Comparison of ENCODE assay signal across 27 cellular contexts in genomic region chr10:35234073-35234472, GRCh38.
A peak's percentile ranks its signal among the peaks of the same experiment; 100 is the strongest.
DNase-seq lines count a peak whose midpoint lies in the region; TF ChIP-seq lines count a peak whose summit lies in the region.
"Had no signal": no experiment of that assay in that cellular context is flagged by ENCODE, and none has a peak within 500 bp of the region (broad histone marks: within the 10 kb centered on the region; RNA-seq: fewer than 3 reads in every experiment).

No MANE protein-coding gene starts in this region.

- POLR2A ChIA-PET in HEK293 (lab: Yijun Ruan, JAX): no interaction called here

- CTCF ChIA-PET in HEK293 (lab: Yijun Ruan, JAX): interaction anchor here (0.7 kb wide), 2 partner anchors 114 to 334 kb away, joined by 3 to 4 read pairs; no protein-coding TSS in a partner anchor

- DNase-seq in NCI-H2107 treated with DMSO at 0.1 percent for 48 hours (lab: John Stamatoyannopoulos, UW; ENCODE audit: unreplicated experiment): no peak
- DNase-seq: 8988T; ACHN; AML-193; BE2C; C1 segment of cervical spinal cord; Caco-2; Calu3; CD4-positive, alpha-beta memory T cell; CD4-positive, alpha-beta T cell; CD4-positive, CD25-positive, alpha-beta regulatory T cell; CD8-positive, alpha-beta memory T cell; CD8-positive, alpha-beta T cell; COR-L47; DMS 273 treated with DMSO at 0.1 percent for 48 hours; DMS153; DMS53; DMS79; DMS79 treated with DMSO at 0.1 percent for 48 hours; DND-41; EL had no signal

- H3K36me3 ChIP-seq in HEK293 (ENCODE audit: control insufficient read depth in 2 of 2, insufficient read depth in 1 of 2, low read length in 2 of 2): no peaks in the 10 kb centered on the region
- H3K36me3 ChIP-seq: BE2C; BLaER1; BLaER1 treated with 17β-estradiol and CSF1 and Interleukin-3, amounts not matched to agents 10 nM and 100 nM had no signal

- no peaks in the 10 kb centered on the region for H3K9me3 ChIP-seq in HEK293 (ENCODE audit: control insufficient read depth, insufficient read depth, low read depth, low read length)
- H3K9me3 ChIP-seq: A549; BE2C; BLaER1; BLaER1 treated with 17β-estradiol and CSF1 and Interleukin-3, amounts not matched to agents 10 nM and 100 nM; Caco-2 had no signal

- H3K4me1 ChIP-seq in HEK293 (ENCODE audit: control insufficient read depth, insufficient read depth, low read length): no peaks in the 10 kb centered on the region
- H3K4me1 ChIP-seq: A549; BE2C; BLaER1 treated with 17β-estradiol and CSF1 and Interleukin-3, amounts not matched to agents 10 nM and 100 nM; Caco-2 had no signal

- no peak for TF ChIP-seq CTCF in HEK293 (tag by site-specific recombination; IDR thresholded peaks at IDR 0.05)

- no peak overlapping the region for H3K27ac ChIP-seq in HEK293 (ENCODE audit: extremely low read depth, low read depth, low read length)
- H3K27ac ChIP-seq: 22Rv1; A549; BLaER1; BLaER1 treated with 17β-estradiol and CSF1 and Interleukin-3, amounts not matched to agents 10 nM and 100 nM; C4-2B had no signal

- H3K4me3 ChIP-seq in HEK293 (ENCODE audit: low read depth, low read length): no peak overlapping the region
- H3K4me3 ChIP-seq: A549; BLaER1; BLaER1 treated with 17β-estradiol and CSF1 and Interleukin-3, amounts not matched to agents 10 nM and 100 nM had no signal

TF ChIP-seq in HEK293, 187 proteins besides CTCF, POLR2A, EP300 and RAD21:
- TF ChIP-seq SCRT1 (tag by site-specific recombination; IDR thresholded peaks at IDR 0.05; ENCODE audit: borderline replicate concordance) (peak; percentile 56), SCRT2 (tag by site-specific recombination; IDR thresholded peaks at IDR 0.05) (peak; percentile 77), ZNF473 (tag by site-specific recombination; IDR thresholded peaks at IDR 0.05) (no peak)
